ENCODE assay signal across 8 cellular contexts in genomic region chr16:87317766-87318121, GRCh38. TPM values are rescaled to one million over a fixed set of nuclear protein-coding genes. Genes with fewer than 3 reads are reported as not detected.
DNase-seq lines count a peak whose midpoint lies in the region; ATAC-seq and TF ChIP-seq lines count a peak whose summit lies in the region.

No MANE protein-coding gene starts in this region.

- peak overlapping the region; percentile 92 for H3K9ac ChIP-seq in OCI-LY3 (ENCODE audit: low read length)

- POLR2A ChIA-PET in MCF 10A (lab: Yijun Ruan, JAX): interaction anchor here (0.6 to 5.3 kb wide), 20 partner anchors 10 to 924 kb away, joined by 3 to 69 read pairs (median 4); partner anchors contain the start of genes FBXO31, FOXC2, KLHDC4 and MAP1LC3B

- H3K4me3 Mint-ChIP-seq in MCF 10A (ENCODE audit: unreplicated experiment): peak overlapping the region; percentile 83

- H3K27me3 ChIP-seq in OCI-LY3 (ENCODE audit: low read depth, low read length): no peaks in the 10 kb centered on the region
- no peaks in the 10 kb centered on the region for H3K27me3 ChIP-seq in kidney epithelial cell (ENCODE audit: control insufficient read depth, insufficient read depth, low read length)

- H3K27ac Mint-ChIP-seq in MCF 10A (ENCODE audit: low read depth, unreplicated experiment): peak overlapping the region; percentile 93

- DNase-seq in SIG-M5 treated with dmso at 0.1 percent for 504 hours (lab: John Stamatoyannopoulos, UW; ENCODE audit: unreplicated experiment) (peak; percentile 25), SIG-M5 (lab: John Stamatoyannopoulos, UW) (no peak), MCF 10A (ENCODE audit: unreplicated experiment) (no peak), kidney epithelial cell (ENCODE audit: low read depth) (no peak), NCI-H524 treated with DMSO at 0.1 percent for 48 hours (lab: John Stamatoyannopoulos, UW) (no peak)
- DNase-seq in stimulated activated CD4-positive, alpha-beta T cell treated with anti-CD3 and anti-CD28 coated beads, Interleukin-4, amount 100 ng/mL, for 24 hours: peak; percentile 51

- H3K79me2 ChIP-seq in OCI-LY3 (ENCODE audit: low read length): peaks cover 21% of the 10 kb centered on the region

- intact Hi-C loops in MCF 10A (cut with micrococcal nuclease): loop anchor here (2.0 kb wide), 2 partner anchors 77 to 319 kb away; no protein-coding TSS in a partner anchor

- peaks cover 31% of the 10 kb centered on the region for H3K4me1 ChIP-seq in OCI-LY3 (ENCODE audit: low read length)

- BruUV-seq in MCF 10A (replicated peaks; lab: Mats Ljungman, UMichigan): no TSS peak

- ATAC-seq in HG02798 (IDR thresholded peaks at IDR 0.05; ENCODE audit: poor library complexity, unreplicated experiment): peak; percentile 12

- H3K27ac ChIP-seq in OCI-LY3 (ENCODE audit: low read length): peak overlapping the region; percentile 75

- TF ChIP-seq CTCF in OCI-LY3 (IDR thresholded peaks at IDR 0.05; ENCODE audit: low read depth, low read length) (no peak), MCF 10A (IDR thresholded peaks at IDR 0.05; ENCODE audit: unreplicated experiment) (no peak), kidney epithelial cell (IDR thresholded peaks at IDR 0.05; ENCODE audit: insufficient read depth, low read length, poor library complexity, severe bottlenecking) (no peak)

- no peaks in the 10 kb centered on the region for H3K36me3 Mint-ChIP-seq in MCF 10A (ENCODE audit: insufficient read depth, unreplicated experiment)

- no peaks in the 10 kb centered on the region for H4K20me1 ChIP-seq in OCI-LY3 (ENCODE audit: insufficient read depth, low read length)

- no peaks in the 10 kb centered on the region for H3K9me3 ChIP-seq in OCI-LY3 (ENCODE audit: insufficient read depth, low read length)

- no peaks in the 10 kb centered on the region for H3K9me3 Mint-ChIP-seq in MCF 10A (ENCODE audit: unreplicated experiment)

- no peak overlapping the region for H2AFZ ChIP-seq in OCI-LY3 (ENCODE audit: low read depth, low read length)

- no peaks in the 10 kb centered on the region for H3K27me3 Mint-ChIP-seq in MCF 10A (ENCODE audit: insufficient read depth, unreplicated experiment)

- peak overlapping the region; percentile 93 for H3K4me2 ChIP-seq in OCI-LY3 (ENCODE audit: low read length)

- peaks cover 6% of the 10 kb centered on the region for H3K36me3 ChIP-seq in OCI-LY3 (replicated peaks; ENCODE audit: low read depth, low read length)
- no peaks in the 10 kb centered on the region for H3K36me3 ChIP-seq in kidney epithelial cell (ENCODE audit: control insufficient read depth, insufficient read depth, low read length)

- CTCF ChIA-PET in MCF 10A (lab: Yijun Ruan, JAX): interaction anchor here (0.6 to 3.3 kb wide), 8 partner anchors 22 to 747 kb away, joined by 3 to 13 read pairs (median 4); no protein-coding TSS in a partner anchor

- H3K4me3 ChIP-seq in OCI-LY3 (ENCODE audit: low read length) (peak overlapping the region; percentile 82), kidney epithelial cell (ENCODE audit: low read depth, low read length) (peak overlapping the region; percentile 90)

- H3K4me1 Mint-ChIP-seq in MCF 10A (ENCODE audit: insufficient read depth, unreplicated experiment): peaks cover 6% of the 10 kb centered on the region

RNA-seq across cellular contexts. Expression of gene C16orf95, which starts 0.6 kb away (rescaled TPM):
- 5.7 and 5.8 TPM in 2 replicates for total RNA-seq in MCF 10A (2022)
- total RNA-seq in kidney epithelial cell: 1.7 and 5.7 TPM in 2 replicates

Comparison
In these comparisons a context has a peak if more than half of its experiments do, and no peak if none do; other contexts are left out.
1. DNase-seq: peak in SIG-M5 treated with dmso at 0.1 percent for 504 hours (single experiment) and stimulated activated CD4-positive, alpha-beta T cell treated with anti-CD3 and anti-CD28 coated beads, Interleukin-4, amount 100 ng/mL, for 24 hours (single experiment); none in SIG-M5 (single experiment), MCF 10A (single experiment), kidney epithelial cell (single experiment) and NCI-H524 treated with DMSO at 0.1 percent for 48 hours (single experiment).